In genomic region chr5:121273818-121274433, GRCh38 we compare ENCODE assay signal across 10 cellular contexts.
DNase-seq lines count a peak whose midpoint lies in the region; ATAC-seq and TF ChIP-seq lines count a peak whose summit lies in the region.
"Had no signal": no experiment of that assay in that cellular context is flagged by ENCODE, and none has a peak within 500 bp of the region (broad histone marks: within the 10 kb centered on the region; RNA-seq: fewer than 3 reads in every experiment).

No MANE protein-coding gene starts in this region.

- no peaks in the 10 kb centered on the region for H3K79me2 ChIP-seq in fibroblast of lung (ENCODE audit: control insufficient read depth, insufficient read depth, low read length)

- H3K4me3 ChIP-seq in RWPE2 (ENCODE audit: severe bottlenecking) (no peak overlapping the region), fibroblast of lung (replicated peaks in 1 of 4; ENCODE audit: control extremely low read depth in 1 of 4, insufficient read depth in 1 of 4, low read depth in 3 of 4, low read length in 4 of 4) (peak overlapping the region in 2 of 4 experiments; percentile 5 to 32)

- H3K27me3 Mint-ChIP-seq in CD4-positive, alpha-beta T cell: no peaks in the 10 kb centered on the region

- H4K20me1 ChIP-seq in fibroblast of lung (ENCODE audit: control insufficient read depth, extremely low read depth, insufficient read depth, low read length): no peaks in the 10 kb centered on the region

- H3K27me3 ChIP-seq in RWPE2 (ENCODE audit: insufficient read depth, poor library complexity, severe bottlenecking): no peaks in the 10 kb centered on the region
- H3K27me3 ChIP-seq in fibroblast of lung (ENCODE audit: control insufficient read depth, insufficient read depth, low read length): no peaks in the 10 kb centered on the region
- no peaks in the 10 kb centered on the region for H3K27me3 ChIP-seq in CD4-positive, alpha-beta T cell (ENCODE audit: control insufficient read depth, insufficient read depth, low read length)

- peak; percentile 97 for ATAC-seq in RWPE2 (ENCODE audit: low read depth)
- ATAC-seq in GM18867 (IDR thresholded peaks at IDR 0.05; ENCODE audit: unreplicated experiment): no peak
- ATAC-seq in CD4-positive, alpha-beta T cell (ENCODE audit: poor library complexity): no peak

- H3K4me1 Mint-ChIP-seq in CD4-positive, alpha-beta T cell (ENCODE audit: low read depth): no peaks in the 10 kb centered on the region

- H3K9ac ChIP-seq in fibroblast of lung (ENCODE audit: insufficient read depth, low read length): no peak overlapping the region

- TF ChIP-seq CTCF in RWPE2 (IDR thresholded peaks at IDR 0.05; ENCODE audit: poor library complexity, severe bottlenecking): no peak
- TF ChIP-seq CTCF in fibroblast of lung (conservative IDR thresholded peaks at IDR 0.05 in 1 of 2, IDR thresholded peaks at IDR 0.05 in 1 of 2; ENCODE audit: low read depth in 1 of 2, low read length in 2 of 2): no peak
- TF ChIP-seq CTCF in CD4-positive, alpha-beta T cell (IDR thresholded peaks at IDR 0.05): no peak

- DNase-seq in NCI-H446 treated with DMSO at 0.1 percent for 48 hours (lab: John Stamatoyannopoulos, UW) (peak; percentile 3), NCI-H446 (lab: John Stamatoyannopoulos, UW) (no peak), RWPE2 (ENCODE audit: low spot score) (peak; percentile 53), fibroblast of lung (ENCODE audit: low read depth in 2 of 2) (peak; percentile 63 to 91), smooth muscle cell of the brain vasculature (ENCODE audit: low read depth, low spot score) (peak; percentile 36), SKM-1 treated with dmso at 0.1 percent for 144 hours (lab: John Stamatoyannopoulos, UW; ENCODE audit: unreplicated experiment) (no peak)
- DNase-seq in CD4-positive, alpha-beta T cell: no peak
- DNase-seq: activated gamma-delta T cell treated with Interleukin-2 at 50 U/mL for 16 hours had no signal

- H3K4me3 Mint-ChIP-seq in CD4-positive, alpha-beta T cell: no peak overlapping the region

- H2AFZ ChIP-seq in fibroblast of lung (ENCODE audit: low read length): peak overlapping the region; percentile 69

- POLR2A ChIA-PET in CD4-positive, alpha-beta T cell (lab: Charles Lee): no interaction called here

- H3K36me3 Mint-ChIP-seq in CD4-positive, alpha-beta T cell (ENCODE audit: low read depth): no peaks in the 10 kb centered on the region

- H3K9me3 Mint-ChIP-seq in CD4-positive, alpha-beta T cell: peaks cover 8% of the 10 kb centered on the region

- H3K27ac ChIP-seq in RWPE2 (ENCODE audit: poor library complexity, severe bottlenecking) (peak overlapping the region; percentile 31), fibroblast of lung (ENCODE audit: insufficient read depth, low read length) (peak overlapping the region; percentile 73)
- H3K27ac ChIP-seq in CD4-positive, alpha-beta T cell (ENCODE audit: low read depth, low read length): no peak overlapping the region
- H3K27ac ChIP-seq: 22Rv1 had no signal

- H3K27ac Mint-ChIP-seq in CD4-positive, alpha-beta T cell: no peak overlapping the region

- H3K4me1 ChIP-seq in RWPE2 (ENCODE audit: insufficient read depth, poor library complexity, severe bottlenecking) (peaks cover 13% of the 10 kb centered on the region), fibroblast of lung (ENCODE audit: control insufficient read depth, extremely low read depth, insufficient read depth, low read length) (peaks cover 4% of the 10 kb centered on the region)

- H3K4me2 ChIP-seq in fibroblast of lung (ENCODE audit: extremely low read depth, insufficient read depth, low read length): peak overlapping the region; percentile 68

- H3K9me3 ChIP-seq in RWPE2 (ENCODE audit: severe bottlenecking): no peaks in the 10 kb centered on the region
- H3K9me3 ChIP-seq in fibroblast of lung (ENCODE audit: control insufficient read depth, insufficient read depth, low read depth, low read length): no peaks in the 10 kb centered on the region
- H3K9me3 ChIP-seq in CD4-positive, alpha-beta T cell (ENCODE audit: control insufficient read depth, low read length): no peaks in the 10 kb centered on the region

- no peaks in the 10 kb centered on the region for H3K36me3 ChIP-seq in RWPE2 (ENCODE audit: low read depth)
- no peaks in the 10 kb centered on the region for H3K36me3 ChIP-seq in fibroblast of lung (ENCODE audit: control insufficient read depth, insufficient read depth, low read length)

- CTCF ChIA-PET in CD4-positive, alpha-beta T cell (lab: Charles Lee): no interaction called here

- intact Hi-C loops in CD4-positive, alpha-beta T cell (cut with DNase I, micrococcal nuclease): no loop called here

Comparison
In these comparisons a context has a peak if more than half of its experiments do, and no peak if none do; other contexts are left out.
1. DNase-seq: peak in NCI-H446 treated with DMSO at 0.1 percent for 48 hours (single experiment), RWPE2 (single experiment), fibroblast of lung (2 of 2) and smooth muscle cell of the brain vasculature (single experiment); none in NCI-H446 (0 of 2), SKM-1 treated with dmso at 0.1 percent for 144 hours (single experiment) and CD4-positive, alpha-beta T cell (0 of 10).